In genomic region chr11:15468471-15468870, GRCh38 we compare ENCODE assay signal across 20 cellular contexts.
A peak's percentile ranks its signal among the peaks of the same experiment; 100 is the strongest.
DNase-seq lines count a peak whose midpoint lies in the region; TF ChIP-seq lines count a peak whose summit lies in the region.
"Had no signal": no experiment of that assay in that cellular context is flagged by ENCODE, and none has a peak within 500 bp of the region (broad histone marks: within the 10 kb centered on the region; RNA-seq: fewer than 3 reads in every experiment).

No MANE protein-coding gene starts in this region.

- BruUV-seq in A673 (replicated peaks; lab: Mats Ljungman, UMichigan) = no TSS peak

- POLR2A ChIA-PET in A673 (lab: Charles Lee; ENCODE audit: low non-redundant PET) = no interaction called here

- TF ChIP-seq CTCF in A673 (conservative IDR thresholded peaks at IDR 0.05; ENCODE audit: low read depth, low read length) = no peak

- no peak overlapping the region for H3K27ac ChIP-seq in A673 (ENCODE audit: low read depth, low read length, poor library complexity, severe bottlenecking)
- H3K27ac ChIP-seq: A549 had no signal

- H3K9ac ChIP-seq in adipocyte (ENCODE audit: low read length) = no peak overlapping the region

- H3K4me3 ChIP-seq in adipocyte (ENCODE audit: low read length) (no peak overlapping the region), skeletal muscle cell (ENCODE audit: low read depth, low read length) (no peak overlapping the region), A673 (ENCODE audit: low read depth, low read length, poor library complexity, severe bottlenecking) (no peak overlapping the region)
- H3K4me3 ChIP-seq: A549 had no signal

- H3K4me1 ChIP-seq in adipocyte (ENCODE audit: control insufficient read depth, insufficient read depth, low read length) (no peaks in the 10 kb centered on the region), A673 (ENCODE audit: insufficient read depth, low read length, poor library complexity, severe bottlenecking) (no peaks in the 10 kb centered on the region)
- H3K4me1 ChIP-seq: A549 had no signal

- DNase-seq in EH (ENCODE audit: low read depth) (peak; percentile 36), adipocyte (ENCODE audit: low read depth) (peak; percentile 1), fibroblast of gingiva (ENCODE audit: low read depth) (peak; percentile 51), skeletal muscle cell (ENCODE audit: low read depth) (peak; percentile 11), A673 (ENCODE audit: low spot score) (no peak), ecto neural progenitor cell (ENCODE audit: low spot score) (no peak), NCI-H187 treated with DMSO at 0.1 percent for 48 hours (lab: John Stamatoyannopoulos, UW) (no peak), NCI-H1417 treated with DMSO at 0.1 percent for 48 hours (lab: John Stamatoyannopoulos, UW) (no peak)
- DNase-seq: CD4-positive, CD25-positive, alpha-beta regulatory T cell; COR-L47; DMS 273 treated with DMSO at 0.1 percent for 48 hours; DND-41; KBM-7; NCI-H1092 treated with DMSO at 0.1 percent for 48 hours; NCI-H146; NCI-H2029 treated with DMSO at 0.1 percent for 48 hours; NCI-H226; NCI-H510A treated with DMSO at 0.1 percent for 48 hours; NCI-H774 had no signal

- H3K9me3 ChIP-seq in adipocyte (ENCODE audit: control insufficient read depth, low read length) = no peaks in the 10 kb centered on the region
- no peaks in the 10 kb centered on the region for H3K9me3 ChIP-seq in A673 (ENCODE audit: low read depth, low read length, poor library complexity, severe bottlenecking)
- H3K9me3 ChIP-seq: A549 had no signal

- intact Hi-C loops in A673 (cut with micrococcal nuclease; ENCODE audit: unreplicated experiment) = no loop called here

- H3K36me3 ChIP-seq in adipocyte (ENCODE audit: control insufficient read depth, insufficient read depth, low read length, severe bottlenecking) (no peaks in the 10 kb centered on the region), A673 (ENCODE audit: insufficient read depth, low read length, poor library complexity, severe bottlenecking) (no peaks in the 10 kb centered on the region)

- H3K27me3 ChIP-seq in adipocyte (replicated peaks; ENCODE audit: control insufficient read depth, insufficient read depth, low read length) (no peaks in the 10 kb centered on the region), A673 (replicated peaks; ENCODE audit: insufficient read depth, low read depth, low read length, poor library complexity) (no peaks in the 10 kb centered on the region)

- CTCF ChIA-PET in A673 (lab: Charles Lee) = no interaction called here

Comparison
In these comparisons a context has a peak if more than half of its experiments do, and no peak if none do; other contexts are left out.
1. DNase-seq: peak in EH (single experiment), adipocyte (single experiment), fibroblast of gingiva (single experiment) and skeletal muscle cell (single experiment); none in A673 (single experiment), ecto neural progenitor cell (single experiment), NCI-H187 treated with DMSO at 0.1 percent for 48 hours (single experiment) and NCI-H1417 treated with DMSO at 0.1 percent for 48 hours (single experiment).